Comparison of ENCODE assay signal across 1 cellular context in genomic region chr15:53197426-53197839, GRCh38.
A peak's percentile ranks its signal among the peaks of the same experiment; 100 is the strongest.
TF ChIP-seq lines count a peak whose summit lies in the region.

No MANE protein-coding gene starts in this region.

TF ChIP-seq in HepG2, 621 proteins besides CTCF, POLR2A, EP300 and RAD21 (continued from another document and continues in another):
- TF ChIP-seq PAXIP1 (CRISPR knock-in tag; conservative IDR thresholded peaks at IDR 0.05) (no peak; the same call in 1 of the 2 replicates), GATAD2A (CRISPR knock-in tag; IDR thresholded peaks at IDR 0.05) (peak; percentile 57; the same call in 1 of the 2 replicates), ZNF414 (CRISPR knock-in tag; IDR thresholded peaks at IDR 0.05) (peak; percentile 44; the same call in 1 of the 2 replicates), TEAD3 (CRISPR knock-in tag; optimal IDR thresholded peaks at IDR 0.05; ENCODE audit: borderline replicate concordance) (peak; percentile 99), KDM5B (CRISPR knock-in tag; IDR thresholded peaks at IDR 0.05; ENCODE audit: borderline replicate concordance) (peak; percentile 57; the same call in 1 of the 2 replicates), ETV5 (CRISPR knock-in tag; IDR thresholded peaks at IDR 0.05; ENCODE audit: borderline replicate concordance) (no peak; the same call in 1 of the 2 replicates), ISL2 (CRISPR knock-in tag; IDR thresholded peaks at IDR 0.05) (peak; percentile 63; the same call in 1 of the 2 replicates), ZNF101 (CRISPR knock-in tag; IDR thresholded peaks at IDR 0.05; ENCODE audit: borderline replicate concordance, low read depth) (no peak), ZNF256 (CRISPR knock-in tag; conservative IDR thresholded peaks at IDR 0.05) (no peak), MEIS2 (CRISPR knock-in tag; IDR thresholded peaks at IDR 0.05) (peak; percentile 62; the same call in 1 of the 2 replicates), ZBTB33 (CRISPR knock-in tag; IDR thresholded peaks at IDR 0.05) (0 out of 2 replicates have a peak, but pooled peaks have one; percentile 16), ZNF275 (CRISPR knock-in tag; IDR thresholded peaks at IDR 0.05; ENCODE audit: borderline replicate concordance) (no peak), YEATS2 (CRISPR knock-in tag; IDR thresholded peaks at IDR 0.05; ENCODE audit: borderline replicate concordance) (peak; percentile 52; the same call in 1 of the 2 replicates), FOSL2 (CRISPR knock-in tag; IDR thresholded peaks at IDR 0.05) (peak; percentile 26; the same call in 1 of the 2 replicates), IKZF5 (CRISPR knock-in tag; IDR thresholded peaks at IDR 0.05) (0 out of 2 replicates have a peak, but pooled peaks have one; percentile 29), TAF1 (CRISPR knock-in tag; IDR thresholded peaks at IDR 0.05) (no peak), MZF1 (CRISPR knock-in tag; IDR thresholded peaks at IDR 0.05; ENCODE audit: borderline replicate concordance) (no peak), ZNF83 (CRISPR knock-in tag; IDR thresholded peaks at IDR 0.05; ENCODE audit: borderline replicate concordance) (no peak), DMTF1 (CRISPR knock-in tag; IDR thresholded peaks at IDR 0.05) (no peak), ZFP91 (CRISPR knock-in tag; IDR thresholded peaks at IDR 0.05; ENCODE audit: borderline replicate concordance) (0 out of 2 replicates have a peak, but pooled peaks have one; percentile 17), ZKSCAN1 (IDR thresholded peaks at IDR 0.05; ENCODE audit: low read length) (no peak), NFE2L1 (CRISPR knock-in tag; IDR thresholded peaks at IDR 0.05; ENCODE audit: borderline replicate concordance) (no peak), ZNF580 (CRISPR knock-in tag; IDR thresholded peaks at IDR 0.05; ENCODE audit: borderline replicate concordance, low read depth) (peak; percentile 44; the same call in 1 of the 2 replicates), KMT2A (CRISPR knock-in tag; IDR thresholded peaks at IDR 0.05) (0 out of 2 replicates have a peak, but pooled peaks have one; percentile 25), YY1 (IDR thresholded peaks at IDR 0.05; ENCODE audit: insufficient read depth, insufficient replicate concordance, low read depth, low read length) (peak; percentile 67), ZNF230 (CRISPR knock-in tag; IDR thresholded peaks at IDR 0.05) (no peak), SATB2 (CRISPR knock-in tag; IDR thresholded peaks at IDR 0.05) (no peak), ZNF318 (CRISPR knock-in tag; IDR thresholded peaks at IDR 0.05) (no peak), HNRNPL (IDR thresholded peaks at IDR 0.05; ENCODE audit: low read depth, low read length) (no peak), ZNF501 (CRISPR knock-in tag; IDR thresholded peaks at IDR 0.05) (peak; percentile 66; the same call in 1 of the 2 replicates), ZNF773 (CRISPR knock-in tag; IDR thresholded peaks at IDR 0.05; ENCODE audit: borderline replicate concordance) (no peak), NCOA5 (CRISPR knock-in tag; IDR thresholded peaks at IDR 0.05) (no peak), CC2D1A (CRISPR knock-in tag; IDR thresholded peaks at IDR 0.05) (no peak), SMAD9 (CRISPR knock-in tag; IDR thresholded peaks at IDR 0.05) (no peak), MIER2 (CRISPR knock-in tag; IDR thresholded peaks at IDR 0.05) (peak; percentile 90), POLR2G (IDR thresholded peaks at IDR 0.05; ENCODE audit: low read depth, low read length) (no peak), ZBTB42 (CRISPR knock-in tag; IDR thresholded peaks at IDR 0.05) (no peak), MED1 (CRISPR knock-in tag; IDR thresholded peaks at IDR 0.05) (peak; percentile 31), SRSF9 (IDR thresholded peaks at IDR 0.05; ENCODE audit: borderline replicate concordance, insufficient read depth, low read depth, low read length, poor library complexity, severe bottlenecking) (no peak)
